9 cellular contexts compared by ENCODE assay signal in genomic region chr6:163585932-163586437, GRCh38.
DNase-seq lines count a peak whose midpoint lies in the region; FAIRE-seq and TF ChIP-seq lines count a peak whose summit lies in the region.
"Had no signal": no experiment of that assay in that cellular context is flagged by ENCODE, and none has a peak within 500 bp of the region (broad histone marks: within the 10 kb centered on the region; RNA-seq: fewer than 3 reads in every experiment).

No MANE protein-coding gene starts in this region.

- no peaks in the 10 kb centered on the region for H3K27me3 ChIP-seq in fibroblast of lung (ENCODE audit: control insufficient read depth, insufficient read depth, low read length)

- H2AFZ ChIP-seq in fibroblast of lung (ENCODE audit: low read length): no peak overlapping the region

- H3K9ac ChIP-seq in fibroblast of lung (ENCODE audit: insufficient read depth, low read length): no peak overlapping the region

- CTCF ChIA-PET in Calu3 (lab: Charles Lee): interaction anchor here (0.9 to 1.3 kb wide), 2 partner anchors 12 to 371 kb away, joined by 3 read pairs; no protein-coding TSS in a partner anchor
- CTCF ChIA-PET in HEK293T (lab: Yijun Ruan, JAX): no interaction called here

- H3K27ac Mint-ChIP-seq in Calu3 (ENCODE audit: unreplicated experiment): peak overlapping the region; percentile 82
- peak overlapping the region; percentile 76 for H3K27ac Mint-ChIP-seq in osteocyte (ENCODE audit: unreplicated experiment)
- no peak overlapping the region for H3K27ac Mint-ChIP-seq in activated T-helper 2 cell treated with anti-CD3 and anti-CD28 coated beads, Interferon-gamma antibody, Interleukin-2, Interleukin-4, amounts not matched to agents 10 μg/mL and 5 μg/mL and 100 μg/mL, durations not matched to agents 14 hours and 24 hours and 36 hours

- H3K36me3 Mint-ChIP-seq in Calu3 (ENCODE audit: insufficient read depth, unreplicated experiment) (peaks cover 21% of the 10 kb centered on the region), osteocyte (ENCODE audit: unreplicated experiment) (no peaks in the 10 kb centered on the region)
- no peaks in the 10 kb centered on the region for H3K36me3 Mint-ChIP-seq in activated T-helper 2 cell treated with anti-CD3 and anti-CD28 coated beads, Interferon-gamma antibody, Interleukin-2, Interleukin-4, amounts not matched to agents 10 μg/mL and 5 μg/mL and 100 μg/mL, durations not matched to agents 14 hours and 24 hours and 36 hours (ENCODE audit: low read depth)

- intact Hi-C loops in Calu3 (cut with micrococcal nuclease; ENCODE audit: unreplicated experiment): loop anchor here (5.0 kb wide), 1 partner anchor 371 kb away; no protein-coding TSS in a partner anchor
- intact Hi-C loops in activated T-helper 2 cell treated with anti-CD3 and anti-CD28 coated beads, Interferon-gamma antibody, Interleukin-2, Interleukin-4, amounts not matched to agents 10 μg/mL and 5 μg/mL and 100 μg/mL, durations not matched to agents 14 hours and 24 hours and 36 hours (cut with micrococcal nuclease): no loop called here

- H3K4me1 Mint-ChIP-seq in Calu3 (ENCODE audit: low read depth, unreplicated experiment) (peaks cover 11% of the 10 kb centered on the region), osteocyte (ENCODE audit: unreplicated experiment) (peaks cover 30% of the 10 kb centered on the region)
- H3K4me1 Mint-ChIP-seq in activated T-helper 2 cell treated with anti-CD3 and anti-CD28 coated beads, Interferon-gamma antibody, Interleukin-2, Interleukin-4, amounts not matched to agents 10 μg/mL and 5 μg/mL and 100 μg/mL, durations not matched to agents 14 hours and 24 hours and 36 hours (ENCODE audit: low read depth): no peaks in the 10 kb centered on the region

- H3K9me3 Mint-ChIP-seq in Calu3 (ENCODE audit: low read depth, unreplicated experiment) (peaks cover 10% of the 10 kb centered on the region), osteocyte (ENCODE audit: unreplicated experiment) (peaks cover 24% of the 10 kb centered on the region)
- peaks cover 7% of the 10 kb centered on the region for H3K9me3 Mint-ChIP-seq in activated T-helper 2 cell treated with anti-CD3 and anti-CD28 coated beads, Interferon-gamma antibody, Interleukin-2, Interleukin-4, amounts not matched to agents 10 μg/mL and 5 μg/mL and 100 μg/mL, durations not matched to agents 14 hours and 24 hours and 36 hours

- FAIRE-seq in RCC 7860 (lab: Jason Lieb, UNC): peak; percentile 91

- no peaks in the 10 kb centered on the region for H4K20me1 ChIP-seq in fibroblast of lung (ENCODE audit: control insufficient read depth, extremely low read depth, insufficient read depth, low read length)

- TF ChIP-seq CTCF in Calu3 (IDR thresholded peaks at IDR 0.05; ENCODE audit: unreplicated experiment): no peak
- TF ChIP-seq CTCF in fibroblast of lung (conservative IDR thresholded peaks at IDR 0.05 in 1 of 2, IDR thresholded peaks at IDR 0.05 in 1 of 2; ENCODE audit: low read depth in 1 of 2, low read length in 2 of 2): no peak
- no peak for TF ChIP-seq CTCF in osteocyte (IDR thresholded peaks at IDR 0.05)

- H3K27me3 Mint-ChIP-seq in Calu3 (ENCODE audit: unreplicated experiment): no peaks in the 10 kb centered on the region
- H3K27me3 Mint-ChIP-seq in osteocyte (ENCODE audit: unreplicated experiment): no peaks in the 10 kb centered on the region
- no peaks in the 10 kb centered on the region for H3K27me3 Mint-ChIP-seq in activated T-helper 2 cell treated with anti-CD3 and anti-CD28 coated beads, Interferon-gamma antibody, Interleukin-2, Interleukin-4, amounts not matched to agents 10 μg/mL and 5 μg/mL and 100 μg/mL, durations not matched to agents 14 hours and 24 hours and 36 hours (ENCODE audit: low read depth)

- peak overlapping the region; percentile 21 for H3K4me2 ChIP-seq in fibroblast of lung (ENCODE audit: extremely low read depth, insufficient read depth, low read length)

- no peaks in the 10 kb centered on the region for H3K36me3 ChIP-seq in fibroblast of lung (ENCODE audit: control insufficient read depth, insufficient read depth, low read length)

- POLR2A ChIA-PET in HEK293T (lab: Yijun Ruan, JAX): no interaction called here

- no peaks in the 10 kb centered on the region for H3K9me3 ChIP-seq in fibroblast of lung (ENCODE audit: control insufficient read depth, insufficient read depth, low read depth, low read length)

- H3K27ac ChIP-seq in fibroblast of lung (ENCODE audit: insufficient read depth, low read length): peak overlapping the region; percentile 11

- BruUV-seq in Calu3 (replicated peaks; lab: Mats Ljungman, UMichigan): no TSS peak

- H3K4me3 Mint-ChIP-seq in Calu3 (ENCODE audit: low read depth, unreplicated experiment) (peak overlapping the region; percentile 33), osteocyte (ENCODE audit: unreplicated experiment) (no peak overlapping the region)
- H3K4me3 Mint-ChIP-seq in activated T-helper 2 cell treated with anti-CD3 and anti-CD28 coated beads, Interferon-gamma antibody, Interleukin-2, Interleukin-4, amounts not matched to agents 10 μg/mL and 5 μg/mL and 100 μg/mL, durations not matched to agents 14 hours and 24 hours and 36 hours (ENCODE audit: low read depth): no peak overlapping the region

- no peak overlapping the region for H3K4me3 ChIP-seq in fibroblast of lung (replicated peaks in 1 of 4; ENCODE audit: control extremely low read depth in 1 of 4, insufficient read depth in 1 of 4, low read depth in 3 of 4, low read length in 4 of 4)

- no peaks in the 10 kb centered on the region for H3K79me2 ChIP-seq in fibroblast of lung (ENCODE audit: control insufficient read depth, insufficient read depth, low read length)

- H3K4me1 ChIP-seq in fibroblast of lung (ENCODE audit: control insufficient read depth, extremely low read depth, insufficient read depth, low read length): no peaks in the 10 kb centered on the region

- DNase-seq in Calu3 (peak; percentile 66), RCC 7860 (ENCODE audit: low spot score) (peak; percentile 84), fibroblast of lung (ENCODE audit: low read depth in 2 of 2) (peak; percentile 92 to 95), osteocyte (ENCODE audit: extremely low spot score, unreplicated experiment) (no peak), GM19238 (ENCODE audit: insufficient read length, low spot score) (no peak), HEK293T (ENCODE audit: extremely low spot score) (no peak), NCI-H2196 treated with DMSO at 0.1 percent for 48 hours (lab: John Stamatoyannopoulos, UW; ENCODE audit: unreplicated experiment) (no peak)
- no peak for DNase-seq in activated T-helper 2 cell treated with anti-CD3 and anti-CD28 coated beads, Interferon-gamma antibody, Interleukin-2, Interleukin-4, amounts not matched to agents 10 μg/mL and 5 μg/mL and 100 μg/mL, durations not matched to agents 14 hours and 24 hours and 36 hours (ENCODE audit: low spot score)
- DNase-seq: activated effector memory CD4-positive, alpha-beta T cell treated with Interleukin-2 at 50 U/mL for 16 hours had no signal

TF ChIP-seq in HEK293T, 16 proteins besides CTCF, POLR2A, EP300 and RAD21:
- TF ChIP-seq HDGF (IDR thresholded peaks at IDR 0.05; ENCODE audit: borderline replicate concordance): no peak
- TF ChIP-seq TARDBP (IDR thresholded peaks at IDR 0.05): no peak
- TF ChIP-seq L3MBTL2 (conservative IDR thresholded peaks at IDR 0.05): no peak
- TF ChIP-seq CTBP1 (IDR thresholded peaks at IDR 0.05; ENCODE audit: borderline replicate concordance): no peak
- no peak for TF ChIP-seq ARNT (IDR thresholded peaks at IDR 0.05)
- TF ChIP-seq SUZ12 (IDR thresholded peaks at IDR 0.05): no peak

Comparison
In these comparisons a context has a peak if more than half of its experiments do, and no peak if none do; other contexts are left out.
1. DNase-seq: peak in Calu3 (single experiment), RCC 7860 (single experiment) and fibroblast of lung (2 of 2); none in osteocyte (single experiment), GM19238 (single experiment), HEK293T (single experiment), NCI-H2196 treated with DMSO at 0.1 percent for 48 hours (single experiment) and activated T-helper 2 cell treated with anti-CD3 and anti-CD28 coated beads, Interferon-gamma antibody, Interleukin-2, Interleukin-4, amounts not matched to agents 10 μg/mL and 5 μg/mL and 100 μg/mL, durations not matched to agents 14 hours and 24 hours and 36 hours (single experiment).